25 cellular contexts compared by ENCODE assay signal in the genomic region with DNA sequence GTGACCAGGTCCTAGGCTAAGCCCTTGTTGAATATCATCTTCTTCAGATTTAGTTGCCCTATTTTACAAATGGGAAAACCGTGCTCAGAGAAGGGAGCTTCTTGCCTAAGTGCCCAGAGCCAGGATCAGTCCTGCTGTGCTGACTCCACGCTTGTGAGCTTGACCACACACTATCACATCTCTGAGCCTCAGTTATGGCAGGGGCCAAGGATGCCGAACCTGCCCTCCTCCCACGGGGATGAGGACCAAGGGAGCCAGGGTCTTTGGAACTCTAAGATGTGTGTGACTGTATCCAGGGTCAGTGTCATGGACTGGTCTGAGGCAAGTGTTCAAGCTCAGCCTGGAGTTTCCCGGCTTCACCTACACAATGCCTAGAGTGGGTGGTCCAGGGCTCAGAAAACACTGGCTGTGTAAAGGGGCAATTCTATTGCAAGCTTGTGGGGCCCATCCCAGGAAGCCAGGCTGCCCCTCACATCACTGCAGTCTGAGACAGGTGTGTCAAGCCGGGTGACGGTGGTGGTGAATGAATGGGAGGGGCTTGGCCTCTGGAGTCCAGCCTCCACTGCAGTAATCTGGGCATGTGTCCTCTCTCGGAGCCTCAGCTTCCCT.
"Had no signal": no experiment of that assay in that cellular context is flagged by ENCODE, and none has a peak within 500 bp of the region (broad histone marks: within the 10 kb centered on the region; RNA-seq: fewer than 3 reads in every experiment).

No MANE protein-coding gene starts in this region.

- H3K27ac ChIP-seq: adrenal gland, KMS-11, RWPE1, SJSA1 had no signal

- H3K36me3 ChIP-seq: adrenal gland, SJSA1 had no signal

- H3K27me3 ChIP-seq: adrenal gland, SJSA1 had no signal

- FAIRE-seq: HepG2 had no signal

- H3K4me1 ChIP-seq: adrenal gland, SJSA1 had no signal

- H3K4me3 ChIP-seq: adrenal gland, SJSA1 had no signal

- DNase-seq: activated CD4-positive, alpha-beta T cell treated with anti-CD3 and anti-CD28 coated beads for 48 hours; activated CD4-positive, alpha-beta T cell treated with anti-CD3 and anti-CD28 coated beads, Interleukin-2, amount 50 U/mL, for 4 hours; activated CD4-positive, CD25-positive, alpha-beta regulatory T cell treated with anti-CD3 and anti-CD28 coated beads, Interleukin-2, amount 50 U/mL, for 72 hours; activated CD8-positive, alpha-beta T cell treated with anti-CD3 and anti-CD28 coated beads, Interleukin-2, amount 10 ng/mL, durations not matched to agents 7 days and 5 days; activated naive CD4-positive, alpha-beta T cell treated with anti-CD3 and anti-CD28 coated beads, Interleukin-2, amount 50 U/mL, for 16 hours; activated naive CD8-positive, alpha-beta T cell treated with anti-CD3 and anti-CD28 coated beads, Interleukin-2, amount 10 ng/mL, durations not matched to agents 7 days and 5 days; activated T-cell treated with anti-CD3 and anti-CD28 coated beads, Interleukin-2, amount 50 U/mL, for 4 hours; anterior cingulate cortex; NCI-H1092; NCI-H1417 treated with DMSO at 0.1 percent for 48 hours; NCI-H1694; NCI-H2029; NCI-H2107; NCI-H2171 treated with DMSO at 0.1 percent for 48 hours; NCI-H226; NCI-H526 treated with DMSO at 0.1 percent for 48 hours; NCI-H82; OCI-M1; SHP77; SW 1271 had no signal
